In the genomic region with DNA sequence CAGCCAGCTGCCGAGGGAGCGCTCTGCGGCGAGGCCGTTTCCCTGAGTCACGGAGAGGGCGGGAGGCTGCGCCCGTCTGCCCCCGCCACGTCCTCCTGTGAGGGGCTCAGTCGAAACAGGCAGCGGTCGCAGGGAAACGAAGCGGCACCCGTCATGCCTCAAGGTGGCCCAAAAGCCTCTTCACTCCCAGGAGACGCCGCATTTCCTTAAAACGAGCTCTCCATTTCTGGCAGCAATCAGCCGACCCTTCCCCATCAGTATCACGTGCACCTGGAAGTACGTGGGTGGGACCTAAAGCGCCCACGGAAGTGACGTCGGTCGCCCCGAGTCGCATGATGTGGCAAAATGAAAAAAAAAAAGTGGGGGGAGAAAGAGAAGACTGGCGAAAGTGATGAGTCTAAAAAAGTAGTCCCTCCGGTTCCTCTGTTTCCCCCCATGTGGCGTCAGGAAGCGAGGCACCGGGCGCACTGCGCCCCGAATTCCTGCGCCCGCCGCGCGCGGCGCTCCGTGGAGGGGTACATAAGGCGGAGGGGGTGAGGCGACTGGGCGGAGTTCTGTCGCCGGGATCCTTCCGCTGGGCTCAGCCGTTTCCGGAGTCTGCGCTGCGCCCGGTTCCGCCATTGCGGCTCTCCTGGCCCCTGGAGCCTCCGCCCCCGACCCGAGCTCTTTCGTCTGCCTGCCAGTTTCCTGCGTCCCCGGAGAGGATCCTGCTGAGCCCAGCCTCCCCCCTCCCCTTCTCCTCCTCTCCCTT, we compare ENCODE assay signal across 8 cellular contexts. TPM values are rescaled to one million over a fixed set of nuclear protein-coding genes. Genes with fewer than 3 reads are reported as not detected.
DNase-seq lines count a peak whose midpoint lies in the region; ATAC-seq and TF ChIP-seq lines count a peak whose summit lies in the region.

A gene (plus strand): TSS at position 583 of the 751 bp plus-strand sequence. CDS start 237 bp downstream, outside the sequence.

- no peaks in the 10 kb centered on the region for H3K36me3 ChIP-seq in kidney epithelial cell (ENCODE audit: control insufficient read depth, insufficient read depth, low read length)

- ATAC-seq in HG03439 (IDR thresholded peaks at IDR 0.05; ENCODE audit: unreplicated experiment): peak; percentile 72
- peak; percentile 85 for ATAC-seq in activated CD4-positive, alpha-beta T cell treated with anti-CD3 and anti-CD28 coated beads for 36 hours

- peaks cover 19% of the 10 kb centered on the region for H3K36me3 Mint-ChIP-seq in activated CD4-positive, alpha-beta T cell treated with anti-CD3 and anti-CD28 coated beads for 36 hours (ENCODE audit: low read depth)

- peak; percentile 92 for TF ChIP-seq POLR2A in GM19193 (IDR thresholded peaks at IDR 0.05; ENCODE audit: extremely low read depth, insufficient read depth, insufficient read length)

- CTCF ChIA-PET in activated CD4-positive, alpha-beta T cell treated with anti-CD3 and anti-CD28 coated beads for 36 hours (lab: Charles Lee): interaction anchor here (0.6 to 2.3 kb wide), 10 partner anchors 9 to 686 kb away, joined by 3 to 13 read pairs (median 3); a partner anchor contains a TSS

- no peaks in the 10 kb centered on the region for H3K27me3 Mint-ChIP-seq in activated CD4-positive, alpha-beta T cell treated with anti-CD3 and anti-CD28 coated beads for 36 hours

- peak; percentile 97 to 98 for DNase-seq in AML-193 (lab: John Stamatoyannopoulos, UW)
- peak; percentile 100 for DNase-seq in NCI-H510A treated with DMSO at 0.1 percent for 48 hours (lab: John Stamatoyannopoulos, UW)
- DNase-seq in activated CD4-positive, alpha-beta T cell treated with anti-CD3 and anti-CD28 coated beads for 36 hours: peak; percentile 97
- peak; percentile 99 for DNase-seq in choroid plexus epithelial cell (ENCODE audit: low read depth)
- peak; percentile 83 for DNase-seq in kidney epithelial cell (ENCODE audit: low read depth)
- peak; percentile 90 to 91 for DNase-seq in stimulated activated CD4-positive, alpha-beta T cell treated with anti-CD3 and anti-CD28 coated beads, Interleukin-15, amount 100 ng/mL, for 48 hours (ENCODE audit: low read depth in 2 of 2)

- TF ChIP-seq CTCF in choroid plexus epithelial cell (conservative IDR thresholded peaks at IDR 0.05; ENCODE audit: low read depth, low read length) (no peak), kidney epithelial cell (IDR thresholded peaks at IDR 0.05; ENCODE audit: insufficient read depth, low read length, poor library complexity, severe bottlenecking) (no peak)

- no peaks in the 10 kb centered on the region for H3K9me3 Mint-ChIP-seq in activated CD4-positive, alpha-beta T cell treated with anti-CD3 and anti-CD28 coated beads for 36 hours (ENCODE audit: low read depth)

- no peaks in the 10 kb centered on the region for H3K27me3 ChIP-seq in kidney epithelial cell (ENCODE audit: control insufficient read depth, insufficient read depth, low read length)

- H3K4me3 Mint-ChIP-seq in activated CD4-positive, alpha-beta T cell treated with anti-CD3 and anti-CD28 coated beads for 36 hours: peak within 1 kb of the TSS; percentile 89

- POLR2A ChIA-PET in activated CD4-positive, alpha-beta T cell treated with anti-CD3 and anti-CD28 coated beads for 36 hours (lab: Charles Lee): interaction anchor here (0.6 to 1.6 kb wide), 9 partner anchors 17 to 988 kb away, joined by 3 to 11 read pairs (median 4); a partner anchor contains a TSS

- peaks cover 49% of the 10 kb centered on the region for H3K4me1 Mint-ChIP-seq in activated CD4-positive, alpha-beta T cell treated with anti-CD3 and anti-CD28 coated beads for 36 hours

- peak within 1 kb of the TSS; percentile 90 for H3K4me3 ChIP-seq in choroid plexus epithelial cell (ENCODE audit: low read depth, low read length)
- peak within 1 kb of the TSS; percentile 96 for H3K4me3 ChIP-seq in kidney epithelial cell (ENCODE audit: low read depth, low read length)

- intact Hi-C loops in activated CD4-positive, alpha-beta T cell treated with anti-CD3 and anti-CD28 coated beads for 36 hours (cut with DNase I, micrococcal nuclease): loop anchor here (1.0 to 10.0 kb wide), 23 partner anchors 18 to 1275 kb away; a partner anchor contains a TSS

- H3K27ac Mint-ChIP-seq in activated CD4-positive, alpha-beta T cell treated with anti-CD3 and anti-CD28 coated beads for 36 hours: peak within 1 kb of the TSS; percentile 98

RNA-seq across cellular contexts. Expression of the gene that starts here (rescaled TPM):
- 100 to 1,000 TPM; 180 to 186 TPM for total RNA-seq in activated CD4-positive, alpha-beta T cell treated with anti-CD3 and anti-CD28 coated beads for 36 hours
- total RNA-seq in kidney epithelial cell: 296 and 337 TPM in 2 replicates

Comparison
In these comparisons a context has a peak if more than half of its experiments do, and no peak if none do; other contexts are left out.
1. Peak in every context shown above with its lines: DNase-seq, ATAC-seq and H3K4me3 ChIP-seq.